Comparison of ENCODE assay signal across 27 cellular contexts in genomic region chr17:4448197-4448980, GRCh38. TPM values are rescaled to one million over a fixed set of nuclear protein-coding genes. Genes with fewer than 3 reads are reported as not detected.
DNase-seq lines count a peak whose midpoint lies in the region; ATAC-seq and TF ChIP-seq lines count a peak whose summit lies in the region.
"Had no signal": no experiment of that assay in that cellular context is flagged by ENCODE, and none has a peak within 500 bp of the region (broad histone marks: within the 10 kb centered on the region; RNA-seq: fewer than 3 reads in every experiment).

No MANE protein-coding gene starts in this region.

- no peak overlapping the region for H3K4me3 ChIP-seq in MG63
- H3K4me3 ChIP-seq in CD8-positive, alpha-beta memory T cell (ENCODE audit: low read length) = no peak overlapping the region
- no peak overlapping the region for H3K4me3 ChIP-seq in lower lobe of right lung
- H3K4me3 ChIP-seq in Caco-2 (ENCODE audit: low read depth, low read length) = no peak overlapping the region
- H3K4me3 ChIP-seq: adrenal gland, esophagus muscularis mucosa, PC-9, upper lobe of left lung had no signal

- no peak overlapping the region for H3K4me3 Mint-ChIP-seq in CD8-positive, alpha-beta memory T cell
- H3K4me3 Mint-ChIP-seq in Caco-2 (ENCODE audit: unreplicated experiment) = no peak overlapping the region
- H3K4me3 Mint-ChIP-seq: activated CD8-positive, alpha-beta T cell treated with anti-CD3 and anti-CD28 coated beads, Interleukin-2, amount 10 ng/mL, durations not matched to agents 7 days and 5 days; effector memory CD8-positive, alpha-beta T cell; natural killer cell treated with Interleukin-12 subunit alpha and Interleukin-12 subunit beta and Interleukin-15 and Interleukin-18, amount 100 ng/mL, for 72 hours had no signal

- peak; percentile 4 for DNase-seq in GM04503 (ENCODE audit: low read depth)
- DNase-seq in MG63 = peak; percentile 69
- peak; percentile 9 for DNase-seq in renal cortical epithelial cell (ENCODE audit: low read depth)
- no peak for DNase-seq in CD8-positive, alpha-beta memory T cell
- no peak for DNase-seq in lower lobe of right lung
- DNase-seq in Caco-2 = no peak
- DNase-seq: activated CD8-positive, alpha-beta T cell treated with anti-CD3 and anti-CD28 coated beads, Interleukin-2, amount 10 ng/mL, durations not matched to agents 7 days and 5 days; activated gamma-delta T cell treated with Interleukin-2 at 50 U/mL for 16 hours; adrenal gland; BE2C; brain microvascular endothelial cell; COR-L47; effector memory CD8-positive, alpha-beta T cell; islet precursor cell; MV-4-11; NCI-H524; NK-92 treated with Interleukin-12 subunit alpha and Interleukin-12 subunit beta, amount 100 ng/mL, for 24 hours; PC-9; SHP77 treated with DMSO at 0.1 percent for 48 hours; upper lobe of left lung had no signal

- CTCF ChIA-PET in CD8-positive, alpha-beta memory T cell (lab: Charles Lee) = no interaction called here
- CTCF ChIA-PET in Caco-2 (lab: Charles Lee) = no interaction called here

- no peaks in the 10 kb centered on the region for H3K27me3 Mint-ChIP-seq in CD8-positive, alpha-beta memory T cell
- H3K27me3 Mint-ChIP-seq in Caco-2 (ENCODE audit: insufficient read depth, unreplicated experiment) = no peaks in the 10 kb centered on the region

- BruUV-seq in Caco-2 (replicated peaks; lab: Mats Ljungman, UMichigan) = no TSS peak

- H3K27ac ChIP-seq in CD8-positive, alpha-beta memory T cell (ENCODE audit: low read depth, low read length) = no peak overlapping the region
- H3K27ac ChIP-seq in lower lobe of right lung = no peak overlapping the region
- H3K27ac ChIP-seq: adrenal gland, brain microvascular endothelial cell, esophagus muscularis mucosa, KMS-11, parathyroid adenoma, PC-9, upper lobe of left lung had no signal

- intact Hi-C loops in lower lobe of right lung (cut with DNase I) = no loop called here
- intact Hi-C loops in Caco-2 (cut with micrococcal nuclease; ENCODE audit: unreplicated experiment) = no loop called here

- POLR2A ChIA-PET in CD8-positive, alpha-beta memory T cell (lab: Charles Lee) = interaction anchor here (1.3 kb wide), 1 partner anchor 32 kb away, joined by 3 read pairs; no protein-coding TSS in a partner anchor
- POLR2A ChIA-PET in Caco-2 (lab: Charles Lee) = no interaction called here

- H3K36me3 Mint-ChIP-seq in CD8-positive, alpha-beta memory T cell = no peaks in the 10 kb centered on the region
- H3K36me3 Mint-ChIP-seq in Caco-2 (ENCODE audit: insufficient read depth, unreplicated experiment) = no peaks in the 10 kb centered on the region
- H3K36me3 Mint-ChIP-seq: natural killer cell treated with Interleukin-12 subunit alpha and Interleukin-12 subunit beta and Interleukin-15 and Interleukin-18, amount 100 ng/mL, for 72 hours had no signal

- ATAC-seq in esophagus mucosa = peak; percentile 42
- ATAC-seq in HG03108 (IDR thresholded peaks at IDR 0.05; ENCODE audit: unreplicated experiment) = no peak
- no peak for ATAC-seq in lower lobe of right lung
- ATAC-seq: activated CD8-positive, alpha-beta T cell treated with anti-CD3 and anti-CD28 coated beads, Interleukin-2, amount 10 ng/mL, durations not matched to agents 7 days and 5 days; effector memory CD8-positive, alpha-beta T cell; sciatic nerve had no signal

- no peaks in the 10 kb centered on the region for H3K4me1 ChIP-seq in CD8-positive, alpha-beta memory T cell (ENCODE audit: insufficient read depth, low read length)
- H3K4me1 ChIP-seq in lower lobe of right lung (peaks cover 15% of the 10 kb centered on the region), Caco-2 (no peaks in the 10 kb centered on the region)
- H3K4me1 ChIP-seq: BE2C, parathyroid adenoma had no signal

- H3K4me1 Mint-ChIP-seq in CD8-positive, alpha-beta memory T cell = no peaks in the 10 kb centered on the region
- no peaks in the 10 kb centered on the region for H3K4me1 Mint-ChIP-seq in Caco-2 (ENCODE audit: low read depth, unreplicated experiment)

- H3K27me3 ChIP-seq in MG63 = no peaks in the 10 kb centered on the region
- H3K27me3 ChIP-seq in CD8-positive, alpha-beta memory T cell (ENCODE audit: insufficient read depth, low read length, poor library complexity, severe bottlenecking) = no peaks in the 10 kb centered on the region
- no peaks in the 10 kb centered on the region for H3K27me3 ChIP-seq in lower lobe of right lung (ENCODE audit: low read depth)
- no peaks in the 10 kb centered on the region for H3K27me3 ChIP-seq in Caco-2 (replicated peaks; ENCODE audit: control insufficient read depth, insufficient read depth, low read length)
- H3K27me3 ChIP-seq: adrenal gland, brain microvascular endothelial cell, upper lobe of left lung had no signal

- TF ChIP-seq CTCF in lower lobe of right lung (IDR thresholded peaks at IDR 0.05) = no peak
- TF ChIP-seq CTCF in Caco-2 (IDR thresholded peaks at IDR 0.05; ENCODE audit: insufficient read depth in 1 of 2, low read depth in 1 of 2, low read length in 1 of 2, severe bottlenecking in 1 of 2, unreplicated experiment in 1 of 2) = no peak

- peak overlapping the region in 1 of 8 donors; percentile 58 for H3K27ac Mint-ChIP-seq in CD8-positive, alpha-beta memory T cell
- no peak overlapping the region for H3K27ac Mint-ChIP-seq in Caco-2 (ENCODE audit: unreplicated experiment)
- H3K27ac Mint-ChIP-seq: activated CD8-positive, alpha-beta T cell treated with anti-CD3 and anti-CD28 coated beads, Interleukin-2, amount 10 ng/mL, durations not matched to agents 7 days and 5 days had no signal

- H3K9me3 Mint-ChIP-seq in CD8-positive, alpha-beta memory T cell = no peaks in the 10 kb centered on the region
- no peaks in the 10 kb centered on the region for H3K9me3 Mint-ChIP-seq in Caco-2 (ENCODE audit: unreplicated experiment)
- H3K9me3 Mint-ChIP-seq: effector memory CD8-positive, alpha-beta T cell; natural killer cell treated with Interleukin-12 subunit alpha and Interleukin-12 subunit beta and Interleukin-15 and Interleukin-18, amount 100 ng/mL, for 72 hours had no signal

- H3K9me3 ChIP-seq in MG63 (no peaks in the 10 kb centered on the region), lower lobe of right lung (no peaks in the 10 kb centered on the region), Caco-2 (no peaks in the 10 kb centered on the region)
- no peaks in the 10 kb centered on the region for H3K9me3 ChIP-seq in CD8-positive, alpha-beta memory T cell (ENCODE audit: low read length)
- H3K9me3 ChIP-seq: adrenal gland, BE2C, esophagus muscularis mucosa, upper lobe of left lung had no signal

- H3K36me3 ChIP-seq in MG63 = no peaks in the 10 kb centered on the region
- no peaks in the 10 kb centered on the region for H3K36me3 ChIP-seq in CD8-positive, alpha-beta memory T cell (ENCODE audit: insufficient read depth, low read length)
- H3K36me3 ChIP-seq in lower lobe of right lung = no peaks in the 10 kb centered on the region
- H3K36me3 ChIP-seq in Caco-2 (ENCODE audit: control insufficient read depth, insufficient read depth, low read length) = no peaks in the 10 kb centered on the region
- H3K36me3 ChIP-seq: adrenal gland, BE2C, brain microvascular endothelial cell, esophagus muscularis mucosa, upper lobe of left lung had no signal

RNA-seq across cellular contexts. Expression of gene SPNS3, which starts 14.6 kb away (rescaled TPM):
- total RNA-seq in MG63 (2014; rRNA removed; shearing (Covaris generic); ENCODE audit: low replicate concordance) = 1.3 TPM in 1 of 2 replicates, not detected in the other
- total RNA-seq in esophagus mucosa = 0.48 TPM
- total RNA-seq in renal cortical epithelial cell = 0.50 and 1.0 TPM in 2 replicates
- total RNA-seq in CD8-positive, alpha-beta memory T cell = 1 to 10 TPM; 7.3 to 7.5 TPM
- 10.0 TPM for polyA plus RNA-seq in CD8-positive, alpha-beta memory T cell
- 0.24 TPM for total RNA-seq in lower lobe of right lung
- total RNA-seq in Caco-2 (2022) = not detected in 2 replicates

RNA-seq across cellular contexts. Expression of gene SPNS2, which starts 50.3 kb away (rescaled TPM):
- 0.22 and 4.2 TPM in 2 replicates for total RNA-seq in MG63 (2014; rRNA removed; shearing (Covaris generic); ENCODE audit: low replicate concordance)
- 33.9 TPM for total RNA-seq in esophagus mucosa
- total RNA-seq in renal cortical epithelial cell = 151 and 225 TPM in 2 replicates
- under 1 TPM; 0.49 to 0.50 TPM for total RNA-seq in CD8-positive, alpha-beta memory T cell
- 0.10 TPM for polyA plus RNA-seq in CD8-positive, alpha-beta memory T cell
- total RNA-seq in lower lobe of right lung = 42.0 TPM
- total RNA-seq in Caco-2 (2022) = 1.00 TPM in 2 replicates
- total RNA-seq: natural killer cell treated with Interleukin-12 subunit alpha and Interleukin-12 subunit beta and Interleukin-15 and Interleukin-18, amount 100 ng/mL, for 72 hours had no signal

Comparison
In these comparisons a context has a peak if more than half of its experiments do, and no peak if none do; other contexts are left out.
1. DNase-seq: peak in GM04503 (single experiment), MG63 (single experiment) and renal cortical epithelial cell (single experiment); none in CD8-positive, alpha-beta memory T cell (0 of 5), lower lobe of right lung (single experiment) and Caco-2 (0 of 2).